ENCODE assay signal across 18 cellular contexts in genomic region chr12:46478123-46478522, GRCh38.
DNase-seq lines count a peak whose midpoint lies in the region; ATAC-seq, FAIRE-seq and TF ChIP-seq lines count a peak whose summit lies in the region.
"Had no signal": no experiment of that assay in that cellular context is flagged by ENCODE, and none has a peak within 500 bp of the region (broad histone marks: within the 10 kb centered on the region; RNA-seq: fewer than 3 reads in every experiment).

No MANE protein-coding gene starts in this region.

- peak overlapping the region; percentile 83 for H2BK5ac ChIP-seq in IMR-90 (ENCODE audit: low read depth, low read length, poor library complexity, severe bottlenecking)

- H4K5ac ChIP-seq in IMR-90 (ENCODE audit: low read depth, low read length), result peak overlapping the region; percentile 47

- H3K36me3 ChIP-seq in HepG2 (replicated peaks in 1 of 2; ENCODE audit: control insufficient read depth in 1 of 2, insufficient read depth in 2 of 2, low read length in 2 of 2) (no peaks in the 10 kb centered on the region), right lobe of liver (no peaks in the 10 kb centered on the region), IMR-90 (ENCODE audit: control insufficient read depth, insufficient read depth, low read length) (no peaks in the 10 kb centered on the region), K562 (ENCODE audit: control insufficient read depth, insufficient read depth, low read length) (no peaks in the 10 kb centered on the region)

- H3K4me3 Mint-ChIP-seq in stimulated activated memory B cell treated with anti-CD40 and anti-IgM and Interleukin-4, amounts not matched to agents 10 μg/mL and 1 μg/mL and 100 μg/mL, for 72 hours, result no peak overlapping the region
- no peak overlapping the region for H3K4me3 Mint-ChIP-seq in CD4-positive, alpha-beta T cell
- H3K4me3 Mint-ChIP-seq: B cell; CD4-positive, alpha-beta memory T cell had no signal

- H3K9me1 ChIP-seq in IMR-90 (ENCODE audit: insufficient read depth, low read length) (no peaks in the 10 kb centered on the region), K562 (ENCODE audit: control insufficient read depth, insufficient read depth, low read length) (no peaks in the 10 kb centered on the region)

- peak overlapping the region; percentile 40 for H3K27ac Mint-ChIP-seq in stimulated activated memory B cell treated with anti-CD40 and anti-IgM and Interleukin-4, amounts not matched to agents 10 μg/mL and 1 μg/mL and 100 μg/mL, for 72 hours
- no peak overlapping the region for H3K27ac Mint-ChIP-seq in CD4-positive, alpha-beta T cell
- H3K27ac Mint-ChIP-seq: B cell; CD4-positive, alpha-beta memory T cell had no signal

- H3K4me3 ChIP-seq in HepG2 (replicated peaks in 1 of 3; ENCODE audit: insufficient read depth in 1 of 3, low read depth in 2 of 3, low read length in 3 of 3) (no peak overlapping the region), right lobe of liver (no peak overlapping the region), IMR-90 (ENCODE audit: insufficient read depth, low read depth, low read length) (no peak overlapping the region), K562 (no peak overlapping the region)

- H3K9ac ChIP-seq in HepG2 (ENCODE audit: insufficient read depth, low read depth, low read length) (no peak overlapping the region), IMR-90 (ENCODE audit: low read depth, low read length) (0 out of 2 replicates have a peak overlapping the region, but pooled peaks have one; percentile 1), K562 (ENCODE audit: insufficient read depth in 1 of 2, low read depth in 2 of 2, low read length in 2 of 2) (no peak overlapping the region)

- no peak overlapping the region for H3K4me2 ChIP-seq in HepG2 (ENCODE audit: low read depth, low read length)
- H3K4me2 ChIP-seq in IMR-90 (ENCODE audit: low read depth, low read length), result no peak overlapping the region
- H3K4me2 ChIP-seq in K562 (ENCODE audit: insufficient read depth, low read length), result no peak overlapping the region

- H2BK15ac ChIP-seq in IMR-90 (ENCODE audit: low read depth, low read length), result peak overlapping the region; percentile 87; the same call in 1 of the 3 replicates

- POLR2A ChIA-PET in HepG2 (lab: Yijun Ruan, JAX), result no interaction called here
- POLR2A ChIA-PET in IMR-90 (lab: Charles Lee; ENCODE audit: unreplicated experiment), result no interaction called here
- POLR2A ChIA-PET in K562 (lab: Yijun Ruan, JAX), result interaction anchor here (0.6 kb wide), 1 partner anchor 12 kb away, joined by 4 read pairs; no protein-coding TSS in a partner anchor
- POLR2A ChIA-PET in CD4-positive, alpha-beta T cell (lab: Charles Lee), result no interaction called here

- H4K8ac ChIP-seq in IMR-90 (ENCODE audit: low read depth in 2 of 2, low read length in 2 of 2), result peak overlapping the region; percentile 60 to 83; a peak in 3 of 4 replicates

- H2BK20ac ChIP-seq in IMR-90 (ENCODE audit: low read depth, low read length), result peak overlapping the region; percentile 88

- 93% methylated on average over 2 of the region's 2 CpGs for WGBS in HepG2 (ENCODE audit: low lambda C conversion rate)
- WGBS in right lobe of liver (ENCODE audit: insufficient coverage, low coverage, low lambda C conversion rate, missing lambda C conversion rate), result 92% methylated on average over 2 of the region's 2 CpGs
- no CpG with 5 or more reads among the region's 2 CpGs for WGBS in IMR-90 (ENCODE audit: extremely low coverage in 2 of 2, insufficient read length in 1 of 2), 2 experiments
- 100% methylated on average over 1 of the region's 2 CpGs for WGBS in K562 (ENCODE audit: insufficient coverage, low coverage, missing lambda C conversion rate)

- CTCF ChIA-PET in HepG2 (lab: Yijun Ruan, JAX; ENCODE audit: low intra/inter-chr PET ratio, low total read pairs) (no interaction called here), IMR-90 (lab: Yijun Ruan, JAX) (interaction anchor here (0.7 kb wide), 1 partner anchor 8 kb away, joined by 3 read pairs; no protein-coding TSS in a partner anchor), K562 (lab: Yijun Ruan, JAX; ENCODE audit: low intra/inter-chr PET ratio) (no interaction called here)
- CTCF ChIA-PET in CD4-positive, alpha-beta T cell (lab: Charles Lee), result no interaction called here

- no peak for ATAC-seq in HepG2
- ATAC-seq in right lobe of liver, result no peak
- ATAC-seq in IMR-90 (ENCODE audit: low read depth), result no peak
- ATAC-seq in K562, result no peak
- ATAC-seq in stimulated activated memory B cell treated with anti-CD40 and anti-IgM and Interleukin-4, amounts not matched to agents 10 μg/mL and 1 μg/mL and 100 μg/mL, for 72 hours, result no peak
- ATAC-seq in GM21825 (IDR thresholded peaks at IDR 0.05; ENCODE audit: unreplicated experiment), result no peak
- ATAC-seq in CD4-positive, alpha-beta T cell (ENCODE audit: poor library complexity), result no peak
- no peak for ATAC-seq in HG03432 (IDR thresholded peaks at IDR 0.05; ENCODE audit: unreplicated experiment)
- ATAC-seq: HCT116 had no signal

- H2AFZ ChIP-seq in HepG2 (ENCODE audit: low read length) (no peak overlapping the region), IMR-90 (replicated peaks; ENCODE audit: low read length, poor library complexity) (no peak overlapping the region), K562 (ENCODE audit: low read depth, low read length) (no peak overlapping the region)

- peak overlapping the region; percentile 86 for H3K14ac ChIP-seq in IMR-90 (replicated peaks; ENCODE audit: low read depth, low read length)

- H4K91ac ChIP-seq in IMR-90 (ENCODE audit: insufficient read depth, low read depth, low read length), result peak overlapping the region; percentile 55

- peak overlapping the region; percentile 61; the same call in 1 of the 2 replicates for H3K23ac ChIP-seq in IMR-90 (ENCODE audit: low read depth, low read length)

- H2AK5ac ChIP-seq in IMR-90 (ENCODE audit: low read depth, low read length), result peak overlapping the region; percentile 68; the same call in 1 of the 2 replicates

- peaks cover 20% of the 10 kb centered on the region for H3K4me1 Mint-ChIP-seq in stimulated activated memory B cell treated with anti-CD40 and anti-IgM and Interleukin-4, amounts not matched to agents 10 μg/mL and 1 μg/mL and 100 μg/mL, for 72 hours
- H3K4me1 Mint-ChIP-seq in CD4-positive, alpha-beta T cell (ENCODE audit: low read depth), result peaks cover 6% of the 10 kb centered on the region

- TF ChIP-seq POLR2A in HepG2 (IDR thresholded peaks at IDR 0.05; ENCODE audit: insufficient read depth in 1 of 2, low read depth in 2 of 2, low read length in 2 of 2), result no peak
- TF ChIP-seq POLR2A in right lobe of liver (IDR thresholded peaks at IDR 0.05), result no peak
- TF ChIP-seq POLR2A in IMR-90 (IDR thresholded peaks at IDR 0.05; ENCODE audit: low read depth, low read length), result no peak
- no peak for TF ChIP-seq POLR2A in K562 (conservative IDR thresholded peaks at IDR 0.05)

- peak overlapping the region; percentile 42; the same call in 1 of the 2 replicates for H3K56ac ChIP-seq in IMR-90 (ENCODE audit: extremely low read depth, insufficient read depth, low read length)

- intact Hi-C loops in HepG2 (cut with micrococcal nuclease; ENCODE audit: unreplicated experiment), result no loop called here
- intact Hi-C loops in right lobe of liver (cut with DNase I), result no loop called here
- intact Hi-C loops in IMR-90 (cut with micrococcal nuclease), result loop anchor here (1.0 kb wide), 1 partner anchor 308 kb away; no protein-coding TSS in a partner anchor
- intact Hi-C loops in K562 (cut with micrococcal nuclease), result no loop called here
- intact Hi-C loops in CD4-positive, alpha-beta T cell (cut with DNase I, micrococcal nuclease), result no loop called here

- DNase-seq in HepG2 (ENCODE audit: low spot score), result no peak
- no peak for DNase-seq in right lobe of liver
- no peak for DNase-seq in IMR-90
- DNase-seq in K562 (ENCODE audit: extremely low read depth in 1 of 4, low spot score in 3 of 4), result no peak
- DNase-seq in CD4-positive, alpha-beta T cell, result no peak
- DNase-seq: 8988T; C1 segment of cervical spinal cord; CD4-positive, alpha-beta memory T cell; DND-41; GDM1; KG1 had no signal

- H3K36me3 Mint-ChIP-seq in stimulated activated memory B cell treated with anti-CD40 and anti-IgM and Interleukin-4, amounts not matched to agents 10 μg/mL and 1 μg/mL and 100 μg/mL, for 72 hours, result peaks cover 28% of the 10 kb centered on the region
- no peaks in the 10 kb centered on the region for H3K36me3 Mint-ChIP-seq in CD4-positive, alpha-beta T cell (ENCODE audit: low read depth)

- peak overlapping the region; percentile 91 for H3K18ac ChIP-seq in IMR-90 (ENCODE audit: low read depth, low read length)

- H3K4me1 ChIP-seq in HepG2 (ENCODE audit: insufficient read depth, low read length) (peaks cover 83% of the 10 kb centered on the region), right lobe of liver (peaks cover 0 to 19% (median 8%) of the 10 kb centered on the region in 4 donors), IMR-90 (ENCODE audit: control insufficient read depth, insufficient read depth, low read length) (peaks cover 12% of the 10 kb centered on the region), K562 (replicated peaks in 1 of 2; ENCODE audit: control insufficient read depth in 2 of 2, insufficient read depth in 2 of 2, low read length in 2 of 2) (peaks cover 0 to 10% of the 10 kb centered on the region in 2 experiments; a peak in 3 of 5 replicates)

- TF ChIP-seq RAD21 in HepG2 (CRISPR knock-in tag; IDR thresholded peaks at IDR 0.05) (no peak), IMR-90 (IDR thresholded peaks at IDR 0.05; ENCODE audit: low read length) (no peak), K562 (CRISPR knock-in tag; conservative IDR thresholded peaks at IDR 0.05 in 1 of 2, IDR thresholded peaks at IDR 0.05 in 1 of 2) (no peak)

- peaks cover 9 to 25% of the 10 kb centered on the region in 2 experiments for H3K79me1 ChIP-seq in IMR-90 (ENCODE audit: low read depth in 1 of 2, low read length in 2 of 2)

- H3K79me2 ChIP-seq in HepG2 (ENCODE audit: insufficient read depth, low read length) (no peaks in the 10 kb centered on the region), K562 (ENCODE audit: control insufficient read depth, insufficient read depth, low read length) (no peaks in the 10 kb centered on the region)

- H3K27ac ChIP-seq in HepG2 (ENCODE audit: extremely low read length, insufficient read depth, low read length), result no peak overlapping the region
- no peak overlapping the region for H3K27ac ChIP-seq in right lobe of liver
- H3K27ac ChIP-seq in IMR-90 (ENCODE audit: insufficient read depth, low read length), result peak overlapping the region; percentile 62
- no peak overlapping the region for H3K27ac ChIP-seq in K562 (ENCODE audit: extremely low read depth, low read depth, low read length)
- no peak overlapping the region for H3K27ac ChIP-seq in CD4-positive, alpha-beta T cell (ENCODE audit: low read depth, low read length)
- H3K27ac ChIP-seq: HL-60 had no signal

- dilution Hi-C loops in IMR-90 (cut with HindIII; ENCODE audit: low sequenced_read_pairs, unreplicated experiment), result no loop called here

- H3K9me3 ChIP-seq in HepG2 (ENCODE audit: low read length) (no peaks in the 10 kb centered on the region), right lobe of liver (no peaks in the 10 kb centered on the region), IMR-90 (ENCODE audit: control insufficient read depth, insufficient read depth, low read length) (no peaks in the 10 kb centered on the region), K562 (replicated peaks; ENCODE audit: control insufficient read depth, insufficient read depth, low read depth, low read length) (no peaks in the 10 kb centered on the region)
- H3K9me3 ChIP-seq in CD4-positive, alpha-beta T cell (ENCODE audit: control insufficient read depth, low read length), result no peaks in the 10 kb centered on the region

- in situ Hi-C loops in HepG2 (cut with HindIII; ENCODE audit: extremely low pct_ligation_motif_present, low pct_unique_long_range_greater_than_20kb) (no loop called here), IMR-90 (cut with MboI; ENCODE audit: low sequenced_read_pairs) (no loop called here), K562 (cut with MboI) (no loop called here)

- TF ChIP-seq CTCF in HepG2 (CRISPR knock-in tag; IDR thresholded peaks at IDR 0.05) (no peak), right lobe of liver (IDR thresholded peaks at IDR 0.05) (no peak), IMR-90 (conservative IDR thresholded peaks at IDR 0.05; ENCODE audit: low read depth, low read length) (no peak), K562 (IDR thresholded peaks at IDR 0.05 in 2 of 3, conservative IDR thresholded peaks at IDR 0.05 in 1 of 3; ENCODE audit: insufficient read depth in 2 of 3, low read depth in 1 of 3, low read length in 3 of 3) (no peak)
- TF ChIP-seq CTCF in CD4-positive, alpha-beta T cell (IDR thresholded peaks at IDR 0.05), result no peak

- FAIRE-seq in HepG2 (lab: Jason Lieb, UNC), result no peak
- FAIRE-seq in K562 (lab: Jason Lieb, UNC), result no peak
- FAIRE-seq: H54 had no signal

- H3K9me3 Mint-ChIP-seq in stimulated activated memory B cell treated with anti-CD40 and anti-IgM and Interleukin-4, amounts not matched to agents 10 μg/mL and 1 μg/mL and 100 μg/mL, for 72 hours, result no peaks in the 10 kb centered on the region
- no peaks in the 10 kb centered on the region for H3K9me3 Mint-ChIP-seq in CD4-positive, alpha-beta T cell

- no peaks in the 10 kb centered on the region for H3K27me3 Mint-ChIP-seq in stimulated activated memory B cell treated with anti-CD40 and anti-IgM and Interleukin-4, amounts not matched to agents 10 μg/mL and 1 μg/mL and 100 μg/mL, for 72 hours
- H3K27me3 Mint-ChIP-seq in CD4-positive, alpha-beta T cell, result no peaks in the 10 kb centered on the region
- H3K27me3 Mint-ChIP-seq: B cell; CD4-positive, alpha-beta memory T cell had no signal

- BruUV-seq in HepG2 (replicated peaks; lab: Mats Ljungman, UMichigan) (no TSS peak), IMR-90 (replicated peaks; lab: Mats Ljungman, UMichigan) (no TSS peak), K562 (replicated peaks; lab: Mats Ljungman, UMichigan) (no TSS peak)

- H3K4ac ChIP-seq in IMR-90 (ENCODE audit: low read depth, low read length), result peak overlapping the region; percentile 78

- no peaks in the 10 kb centered on the region for H3K27me3 ChIP-seq in HepG2 (ENCODE audit: control insufficient read depth in 1 of 2, insufficient read depth in 2 of 2, low read length in 2 of 2)
- no peaks in the 10 kb centered on the region for H3K27me3 ChIP-seq in right lobe of liver
- H3K27me3 ChIP-seq in IMR-90 (ENCODE audit: control insufficient read depth, insufficient read depth, low read length), result no peaks in the 10 kb centered on the region
- no peaks in the 10 kb centered on the region for H3K27me3 ChIP-seq in K562 (ENCODE audit: control insufficient read depth in 2 of 2, insufficient read depth in 2 of 2, low read length in 2 of 2)
- H3K27me3 ChIP-seq in CD4-positive, alpha-beta T cell (ENCODE audit: control insufficient read depth, insufficient read depth, low read length), result no peaks in the 10 kb centered on the region

- H2BK120ac ChIP-seq in IMR-90 (ENCODE audit: low read depth, low read length), result peak overlapping the region; percentile 92

- TF ChIP-seq EP300 in HepG2 (IDR thresholded peaks at IDR 0.05; ENCODE audit: low read depth in 2 of 2, low read length in 2 of 2), result no peak
- TF ChIP-seq EP300 in HepG2 (CRISPR knock-in tag; IDR thresholded peaks at IDR 0.05; ENCODE audit: borderline replicate concordance), result no peak
- TF ChIP-seq EP300 in K562 (IDR thresholded peaks at IDR 0.05; ENCODE audit: low read length), result no peak

- H4K20me1 ChIP-seq in HepG2 (ENCODE audit: insufficient read depth, low read length) (no peaks in the 10 kb centered on the region), IMR-90 (ENCODE audit: insufficient read depth, low read length) (no peaks in the 10 kb centered on the region), K562 (replicated peaks; ENCODE audit: control insufficient read depth, insufficient read depth, low read length) (no peaks in the 10 kb centered on the region)

- H2AK9ac ChIP-seq in IMR-90 (replicated peaks; ENCODE audit: low read depth, low read length, poor library complexity), result no peak overlapping the region

Comparison
In these comparisons a context has a peak if more than half of its experiments do, and no peak if none do; other contexts are left out.
1. Of the 241 proteins assayed by ChIP-seq in both HepG2 and K562: peak only in HepG2: KDM1A; only in K562: ADNP; in both: none; in neither: 239.